ENCODE assay signal across 8 cellular contexts in genomic region chr2:44444881-44445280, GRCh38.
"Had no signal": no experiment of that assay in that cellular context is flagged by ENCODE, and none has a peak within 500 bp of the region (broad histone marks: within the 10 kb centered on the region; RNA-seq: fewer than 3 reads in every experiment).

No MANE protein-coding gene starts in this region.

- FAIRE-seq: G401.6, GM12878, GM12891, GM12892, GM18507, GM19239 had no signal

- ATAC-seq: GM12878 had no signal

- DNase-seq: GDM1, GF-D8 had no signal

- H3K4me3 ChIP-seq: GM12878 had no signal
